25 cellular contexts compared by ENCODE assay signal in the genomic region with DNA sequence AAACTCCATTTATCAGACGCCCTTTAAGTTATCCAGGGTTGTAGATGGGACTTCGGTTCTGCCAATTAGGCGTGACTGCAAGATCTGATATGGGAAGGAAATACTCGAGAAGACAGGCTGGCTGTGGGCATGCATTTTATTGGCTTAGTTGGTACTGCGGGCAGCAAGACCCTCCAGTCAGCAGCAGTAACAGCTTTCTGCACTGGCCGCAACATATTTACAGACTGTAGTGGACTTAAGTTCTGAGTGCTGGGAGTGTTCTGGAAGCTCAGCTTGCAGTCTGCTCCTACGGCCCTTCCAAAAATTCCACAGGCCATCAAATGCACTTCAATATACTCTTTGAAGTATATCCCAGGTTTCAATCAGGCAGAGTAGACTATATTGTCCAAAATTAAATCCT. TPM values are rescaled to one million over a fixed set of nuclear protein-coding genes. Genes with fewer than 3 reads are reported as not detected.
DNase-seq lines count a peak whose midpoint lies in the region; ATAC-seq and TF ChIP-seq lines count a peak whose summit lies in the region.
"Had no signal": no experiment of that assay in that cellular context is flagged by ENCODE, and none has a peak within 500 bp of the region (broad histone marks: within the 10 kb centered on the region; RNA-seq: fewer than 3 reads in every experiment).

No MANE protein-coding gene starts in this region.

- H3K4me2 ChIP-seq in HCT116 (ENCODE audit: low read length): peak overlapping the region; percentile 23; the same call in 1 of the 2 replicates

- H3K27me3 ChIP-seq in HCT116 (ENCODE audit: insufficient read depth, low read length) (no peaks in the 10 kb centered on the region), gastroesophageal sphincter (no peaks in the 10 kb centered on the region), colonic mucosa (no peaks in the 10 kb centered on the region)

- peak overlapping the region; percentile 7 for H3K27ac Mint-ChIP-seq in progenitor cell of endocrine pancreas
- H3K27ac Mint-ChIP-seq: activated CD4-positive, alpha-beta T cell treated with anti-CD3 and anti-CD28 coated beads, Interleukin-2, amount 10 ng/mL, durations not matched to agents 24 days and 14 days; natural killer cell treated with Interleukin-12 subunit alpha and Interleukin-12 subunit beta and Interleukin-15 and Interleukin-18, amount 100 ng/mL, for 72 hours; type B pancreatic cell had no signal

- H3K79me2 ChIP-seq in HCT116 (ENCODE audit: insufficient read depth, low read length): peaks cover 100% of the 10 kb centered on the region

- peaks cover 91% of the 10 kb centered on the region for H4K20me1 ChIP-seq in HCT116 (ENCODE audit: insufficient read depth)

- TF ChIP-seq POLR2A in HCT116 (IDR thresholded peaks at IDR 0.05; ENCODE audit: borderline replicate concordance, extremely low read depth, insufficient read depth, insufficient read length): no peak
- TF ChIP-seq POLR2A in gastroesophageal sphincter (IDR thresholded peaks at IDR 0.05): no peak

- 46 to 52% methylated on average over 6 to 7 of the region's 7 CpGs for WGBS in gastroesophageal sphincter (ENCODE audit: low coverage in 1 of 2), 2 donors

- no peak overlapping the region for H3K4me3 Mint-ChIP-seq in progenitor cell of endocrine pancreas (ENCODE audit: low read depth)
- H3K4me3 Mint-ChIP-seq: activated CD4-positive, alpha-beta T cell treated with anti-CD3 and anti-CD28 coated beads, Interleukin-2, amount 10 ng/mL, durations not matched to agents 24 days and 14 days; activated T-cell treated with anti-CD3 and anti-CD28 coated beads, Interleukin-2, amount 50 U/mL, for 4 hours; natural killer cell treated with Interleukin-12 subunit alpha and Interleukin-12 subunit beta and Interleukin-15 and Interleukin-18, amount 100 ng/mL, for 72 hours; type B pancreatic cell had no signal

- H3K4me3 ChIP-seq in HCT116 (replicated peaks in 1 of 2; ENCODE audit: low read depth in 1 of 2, low read length in 2 of 2) (no peak overlapping the region), gastroesophageal sphincter (no peak overlapping the region), colonic mucosa (no peak overlapping the region)
- H3K4me3 ChIP-seq: mucosa of descending colon had no signal

- intact Hi-C loops in HCT116 (cut with micrococcal nuclease) (no loop called here), colonic mucosa (cut with DNase I) (no loop called here)

- peak overlapping the region; percentile 52 for H3K27ac ChIP-seq in HCT116 (ENCODE audit: low read depth, low read length)
- H3K27ac ChIP-seq in gastroesophageal sphincter: peak overlapping the region; percentile 44 to 66 (median 62)
- H3K27ac ChIP-seq in colonic mucosa: no peak overlapping the region
- H3K27ac ChIP-seq: HL-60, WERI-Rb-1 had no signal

- H3K36me3 ChIP-seq in HCT116 (ENCODE audit: control insufficient read depth in 1 of 2, insufficient read depth in 2 of 2, low read length in 2 of 2): peaks cover 3 to 55% of the 10 kb centered on the region in 2 experiments
- H3K36me3 ChIP-seq in gastroesophageal sphincter: no peaks in the 10 kb centered on the region
- no peaks in the 10 kb centered on the region for H3K36me3 ChIP-seq in colonic mucosa
- H3K36me3 ChIP-seq: WERI-Rb-1 had no signal

- RAD21 ChIA-PET in HCT116 (lab: Charles Lee; ENCODE audit: low non-redundant PET in 1 of 2, low total read pairs in 2 of 2, uncharacterized antibody in 2 of 2, unreplicated experiment in 2 of 2): no interaction called here

- ATAC-seq in HCT116: no peak
- ATAC-seq in gastroesophageal sphincter: no peak
- ATAC-seq: activated T-cell treated with anti-CD3 and anti-CD28 coated beads, Interleukin-2, amount 50 U/mL, for 4 hours; left ventricle myocardium superior; natural killer cell treated with Interleukin-12 subunit alpha and Interleukin-12 subunit beta and Interleukin-15 and Interleukin-18, amount 100 ng/mL, for 72 hours; PC-3 had no signal

- H3K36me3 Mint-ChIP-seq in progenitor cell of endocrine pancreas (ENCODE audit: insufficient read depth): no peaks in the 10 kb centered on the region
- H3K36me3 Mint-ChIP-seq: natural killer cell treated with Interleukin-12 subunit alpha and Interleukin-12 subunit beta and Interleukin-15 and Interleukin-18, amount 100 ng/mL, for 72 hours had no signal

- no peaks in the 10 kb centered on the region for H3K9me3 ChIP-seq in HCT116 (ENCODE audit: control insufficient read depth in 1 of 2, insufficient read depth in 1 of 2, low read depth in 1 of 2, low read length in 2 of 2)
- H3K9me3 ChIP-seq in gastroesophageal sphincter: no peaks in the 10 kb centered on the region
- no peaks in the 10 kb centered on the region for H3K9me3 ChIP-seq in colonic mucosa
- H3K9me3 ChIP-seq: mucosa of descending colon had no signal

- DNase-seq in HCT116 (ENCODE audit: low read depth, low spot score) (no peak), UCSD-AML1 (lab: John Stamatoyannopoulos, UW; ENCODE audit: unreplicated experiment) (peak; percentile 2), progenitor cell of endocrine pancreas (ENCODE audit: low spot score, unreplicated experiment) (no peak), DMS53 (lab: John Stamatoyannopoulos, UW) (no peak), NCI-H2081 treated with DMSO at 0.1 percent for 48 hours (lab: John Stamatoyannopoulos, UW) (no peak), colonic mucosa (no peak)
- no peak for DNase-seq in activated CD8-positive, alpha-beta memory T cell treated with anti-CD3 and anti-CD28 coated beads, Interleukin-2, amount 50 U/mL, for 4 hours
- DNase-seq: activated CD4-positive, alpha-beta T cell treated with anti-CD3 and anti-CD28 coated beads, Interleukin-2, amount 10 ng/mL, durations not matched to agents 24 days and 14 days; activated T-cell treated with anti-CD3 and anti-CD28 coated beads, Interleukin-2, amount 50 U/mL, for 4 hours; Calu3; foreskin melanocyte; left ventricle myocardium superior; mucosa of descending colon; NCI-H1092; NCI-H187; NCI-H526; NK-92 treated with Interleukin-12 subunit alpha and Interleukin-12 subunit beta, amount 100 ng/mL, for 24 hours; PC-3; retina; SHP77; WERI-Rb-1 had no signal

- TF ChIP-seq RAD21 in HCT116 (IDR thresholded peaks at IDR 0.05; ENCODE audit: low read depth): no peak

- no TSS peak for BruUV-seq in HCT116 (replicated peaks; lab: Mats Ljungman, UMichigan)

- H3K4me1 ChIP-seq in HCT116 (ENCODE audit: control insufficient read depth in 1 of 2, insufficient read depth in 2 of 2, low read length in 2 of 2): peaks cover 93 to 98% of the 10 kb centered on the region in 2 experiments
- peaks cover 11 to 97% (median 12%) of the 10 kb centered on the region in 3 donors for H3K4me1 ChIP-seq in gastroesophageal sphincter
- H3K4me1 ChIP-seq in colonic mucosa: peaks cover 17% of the 10 kb centered on the region

- POLR2A ChIA-PET in HCT116 (lab: Charles Lee): no interaction called here

- H3K9ac ChIP-seq in HCT116 (ENCODE audit: low read length) (no peak overlapping the region), colonic mucosa (ENCODE audit: low read depth in 2 of 2, low read length in 2 of 2) (no peak overlapping the region)

- CTCF ChIA-PET in HCT116 (lab: Charles Lee): no interaction called here

- no peaks in the 10 kb centered on the region for H3K27me3 Mint-ChIP-seq in progenitor cell of endocrine pancreas
- H3K27me3 Mint-ChIP-seq: natural killer cell treated with Interleukin-12 subunit alpha and Interleukin-12 subunit beta and Interleukin-15 and Interleukin-18, amount 100 ng/mL, for 72 hours; type B pancreatic cell had no signal

- no peak for TF ChIP-seq EP300 in gastroesophageal sphincter (IDR thresholded peaks at IDR 0.05)

- H3K4me1 Mint-ChIP-seq in progenitor cell of endocrine pancreas (ENCODE audit: low read depth): peaks cover 24% of the 10 kb centered on the region
- H3K4me1 Mint-ChIP-seq: activated CD4-positive, alpha-beta T cell treated with anti-CD3 and anti-CD28 coated beads, Interleukin-2, amount 10 ng/mL, durations not matched to agents 24 days and 14 days had no signal

- H2AFZ ChIP-seq in HCT116 (ENCODE audit: low read depth, low read length, poor library complexity, severe bottlenecking): no peak overlapping the region

- no peaks in the 10 kb centered on the region for H3K9me3 Mint-ChIP-seq in progenitor cell of endocrine pancreas (ENCODE audit: low read depth)
- H3K9me3 Mint-ChIP-seq: activated CD4-positive, alpha-beta T cell treated with anti-CD3 and anti-CD28 coated beads, Interleukin-2, amount 10 ng/mL, durations not matched to agents 24 days and 14 days; activated T-cell treated with anti-CD3 and anti-CD28 coated beads, Interleukin-2, amount 50 U/mL, for 4 hours had no signal

- no peaks in the 10 kb centered on the region for H3K9me2 ChIP-seq in HCT116 (ENCODE audit: insufficient read depth)

- TF ChIP-seq CTCF in HCT116 (IDR thresholded peaks at IDR 0.05 in 2 of 3, conservative IDR thresholded peaks at IDR 0.05 in 1 of 3; ENCODE audit: borderline replicate concordance in 1 of 3, insufficient read depth in 1 of 3, low read depth in 2 of 3, low read length in 2 of 3) (no peak), gastroesophageal sphincter (IDR thresholded peaks at IDR 0.05) (no peak), progenitor cell of endocrine pancreas (IDR thresholded peaks at IDR 0.05; ENCODE audit: unreplicated experiment) (no peak), colonic mucosa (IDR thresholded peaks at IDR 0.05) (no peak)

TF ChIP-seq in HCT116, 20 proteins besides CTCF, POLR2A, EP300 and RAD21:
- TF ChIP-seq TCF7L2 (IDR thresholded peaks at IDR 0.05; ENCODE audit: borderline replicate concordance, extremely low read depth, insufficient read depth, insufficient read length) (no peak), EZH2 (IDR thresholded peaks at IDR 0.05) (no peak), YY1 (IDR thresholded peaks at IDR 0.05; ENCODE audit: extremely low read depth, insufficient replicate concordance, low read depth, low read length) (no peak)
- TF ChIP-seq, protein P1, sequence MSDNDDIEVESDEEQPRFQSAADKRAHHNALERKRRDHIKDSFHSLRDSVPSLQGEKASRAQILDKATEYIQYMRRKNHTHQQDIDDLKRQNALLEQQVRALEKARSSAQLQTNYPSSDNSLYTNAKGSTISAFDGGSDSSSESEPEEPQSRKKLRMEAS (IDR thresholded peaks at IDR 0.05): no peak
TF ChIP-seq in HCT116: peak in this region for 0.

RNA-seq across cellular contexts. Expression of a gene that starts 21.1 kb away (rescaled TPM):
- total RNA-seq in HCT116 (2021; ENCODE audit: unreplicated experiment) (570 TPM), gastroesophageal sphincter (100 to 1,000 TPM in 3 of 4 donors, 10 to 100 TPM in 1; 48.5 to 239 (median 112) TPM), progenitor cell of endocrine pancreas (9.1 and 11.5 TPM in 2 replicates), colonic mucosa (10 to 100 TPM; 32.8 to 37.1 TPM)
- polyA plus RNA-seq in HCT116 (2012): 90.6 and 130 TPM in 2 replicates
- total RNA-seq: natural killer cell treated with Interleukin-12 subunit alpha and Interleukin-12 subunit beta and Interleukin-15 and Interleukin-18, amount 100 ng/mL, for 72 hours had no signal
